Comparison of ENCODE assay signal across 8 cellular contexts in genomic region chr16:21159281-21159951, GRCh38. TPM values are rescaled to one million over a fixed set of nuclear protein-coding genes. Genes with fewer than 3 reads are reported as not detected.
DNase-seq lines count a peak whose midpoint lies in the region; ATAC-seq, FAIRE-seq and TF ChIP-seq lines count a peak whose summit lies in the region.

No MANE protein-coding gene starts in this region.

- DNase-seq in AG08396 (ENCODE audit: low spot score) (peak; percentile 39), HFF-Myc (ENCODE audit: extremely low read depth, low read depth) (no peak), fibroblast of mammary gland (ENCODE audit: low read depth) (no peak), nephron progenitor cell (peak; percentile 55), HTR-8/SVneo (ENCODE audit: insufficient read length, low spot score) (no peak)
- DNase-seq in activated CD8-positive, alpha-beta T cell treated with anti-CD3 and anti-CD28 coated beads, Interleukin-2, amount 10 ng/mL, durations not matched to agents 7 days and 5 days = no peak

- ATAC-seq in activated CD8-positive, alpha-beta T cell treated with anti-CD3 and anti-CD28 coated beads, Interleukin-2, amount 10 ng/mL, durations not matched to agents 7 days and 5 days = no peak
- ATAC-seq in GM21447 (IDR thresholded peaks at IDR 0.05; ENCODE audit: unreplicated experiment) (no peak), GM18502 (IDR thresholded peaks at IDR 0.05; ENCODE audit: poor library complexity, unreplicated experiment) (no peak)

- TF ChIP-seq CTCF in HFF-Myc (IDR thresholded peaks at IDR 0.05; ENCODE audit: low read depth, low read length, missing control alignments) (no peak), fibroblast of mammary gland (conservative IDR thresholded peaks at IDR 0.05; ENCODE audit: control insufficient read depth, insufficient read depth, low read depth, low read length) (no peak), nephron progenitor cell (IDR thresholded peaks at IDR 0.05) (no peak)

- H3K36me3 Mint-ChIP-seq in activated CD8-positive, alpha-beta T cell treated with anti-CD3 and anti-CD28 coated beads, Interleukin-2, amount 10 ng/mL, durations not matched to agents 7 days and 5 days (ENCODE audit: low read depth) = peaks cover 17% of the 10 kb centered on the region
- H3K36me3 Mint-ChIP-seq in nephron progenitor cell (ENCODE audit: low read depth) = peaks cover 29% of the 10 kb centered on the region

- H3K4me3 Mint-ChIP-seq in activated CD8-positive, alpha-beta T cell treated with anti-CD3 and anti-CD28 coated beads, Interleukin-2, amount 10 ng/mL, durations not matched to agents 7 days and 5 days = peak overlapping the region; percentile 80
- peak overlapping the region; percentile 91 for H3K4me3 Mint-ChIP-seq in nephron progenitor cell

- H3K9me3 Mint-ChIP-seq in activated CD8-positive, alpha-beta T cell treated with anti-CD3 and anti-CD28 coated beads, Interleukin-2, amount 10 ng/mL, durations not matched to agents 7 days and 5 days (ENCODE audit: insufficient read depth) = no peaks in the 10 kb centered on the region
- H3K9me3 Mint-ChIP-seq in nephron progenitor cell = no peaks in the 10 kb centered on the region

- peaks cover 20% of the 10 kb centered on the region for H3K4me1 Mint-ChIP-seq in activated CD8-positive, alpha-beta T cell treated with anti-CD3 and anti-CD28 coated beads, Interleukin-2, amount 10 ng/mL, durations not matched to agents 7 days and 5 days (ENCODE audit: low read depth)
- H3K4me1 Mint-ChIP-seq in nephron progenitor cell = peaks cover 25% of the 10 kb centered on the region

- peak overlapping the region; percentile 65 for H3K27ac Mint-ChIP-seq in activated CD8-positive, alpha-beta T cell treated with anti-CD3 and anti-CD28 coated beads, Interleukin-2, amount 10 ng/mL, durations not matched to agents 7 days and 5 days
- peak overlapping the region; percentile 9 for H3K27ac Mint-ChIP-seq in nephron progenitor cell

- no peak for FAIRE-seq in HTR-8/SVneo (lab: Jason Lieb, UNC)

- H3K4me3 ChIP-seq in HFF-Myc (replicated peaks; ENCODE audit: low read depth, low read length) (peak overlapping the region; percentile 64), fibroblast of mammary gland (ENCODE audit: control insufficient read depth, low read depth, low read length) (peak overlapping the region; percentile 77)

- CTCF ChIA-PET in activated CD8-positive, alpha-beta T cell treated with anti-CD3 and anti-CD28 coated beads, Interleukin-2, amount 10 ng/mL, durations not matched to agents 7 days and 5 days (lab: Charles Lee) = interaction anchor here (0.9 to 1.2 kb wide), 3 partner anchors 9 to 309 kb away, joined by 3 read pairs; no protein-coding TSS in a partner anchor

- no peaks in the 10 kb centered on the region for H3K27me3 Mint-ChIP-seq in activated CD8-positive, alpha-beta T cell treated with anti-CD3 and anti-CD28 coated beads, Interleukin-2, amount 10 ng/mL, durations not matched to agents 7 days and 5 days (ENCODE audit: low read depth)
- H3K27me3 Mint-ChIP-seq in nephron progenitor cell (ENCODE audit: low read depth, poor library complexity) = peaks cover 12% of the 10 kb centered on the region

- POLR2A ChIA-PET in activated CD8-positive, alpha-beta T cell treated with anti-CD3 and anti-CD28 coated beads, Interleukin-2, amount 10 ng/mL, durations not matched to agents 7 days and 5 days (lab: Charles Lee) = no interaction called here

RNA-seq across cellular contexts. Expression of gene LDAF1, which starts 0.9 kb away (rescaled TPM):
- total RNA-seq in activated CD8-positive, alpha-beta T cell treated with anti-CD3 and anti-CD28 coated beads, Interleukin-2, amount 10 ng/mL, durations not matched to agents 7 days and 5 days = 10 to 100 TPM in 1 of 2 experiments, 1 to 10 TPM in 1; 8.5 to 12.8 TPM

RNA-seq across cellular contexts. Expression of gene DNAH3, which starts 8.8 kb away (rescaled TPM):
- total RNA-seq in activated CD8-positive, alpha-beta T cell treated with anti-CD3 and anti-CD28 coated beads, Interleukin-2, amount 10 ng/mL, durations not matched to agents 7 days and 5 days = not detected

RNA-seq across cellular contexts. Expression of gene ZP2, which starts 52.0 kb away (rescaled TPM):
- not detected for total RNA-seq in activated CD8-positive, alpha-beta T cell treated with anti-CD3 and anti-CD28 coated beads, Interleukin-2, amount 10 ng/mL, durations not matched to agents 7 days and 5 days

Comparison
In these comparisons a context has a peak if more than half of its experiments do, and no peak if none do; other contexts are left out.
1. DNase-seq: peak in AG08396 (single experiment) and nephron progenitor cell (single experiment); none in HFF-Myc (single experiment), activated CD8-positive, alpha-beta T cell treated with anti-CD3 and anti-CD28 coated beads, Interleukin-2, amount 10 ng/mL, durations not matched to agents 7 days and 5 days (single experiment), fibroblast of mammary gland (single experiment) and HTR-8/SVneo (single experiment).